In genomic region chr11:110207089-110207488, GRCh38 we compare ENCODE assay signal across 22 cellular contexts.
"Had no signal": no experiment of that assay in that cellular context is flagged by ENCODE, and none has a peak within 500 bp of the region (broad histone marks: within the 10 kb centered on the region; RNA-seq: fewer than 3 reads in every experiment).

No MANE protein-coding gene starts in this region.

- FAIRE-seq: endothelial cell of umbilical vein, keratinocyte had no signal

- H3K27ac Mint-ChIP-seq: activated T-helper 17 cell treated with anti-CD3 and anti-CD28 coated beads, Interleukin-2, amount 50 U/mL, for 72 hours; memory B cell; natural killer cell had no signal

- H3K4me3 Mint-ChIP-seq: activated T-helper 17 cell treated with anti-CD3 and anti-CD28 coated beads, Interleukin-2, amount 50 U/mL, for 72 hours; memory B cell; natural killer cell had no signal

- H3K36me3 Mint-ChIP-seq: natural killer cell had no signal

- H3K27ac ChIP-seq: adrenal gland, coronary artery, foreskin keratinocyte, left ventricle myocardium inferior, psoas muscle, right lobe of liver, transverse colon, WERI-Rb-1 had no signal

- H3K9me3 Mint-ChIP-seq: activated T-helper 17 cell treated with anti-CD3 and anti-CD28 coated beads, Interleukin-2, amount 50 U/mL, for 72 hours; memory B cell; natural killer cell had no signal

- DNase-seq: activated CD4-positive, alpha-beta T cell treated with anti-CD3 and anti-CD28 coated beads for 4 hours; activated CD8-positive, alpha-beta memory T cell treated with anti-CD3 and anti-CD28 coated beads for 24 hours; activated naive CD4-positive, alpha-beta T cell treated with anti-CD3 and anti-CD28 coated beads, Interleukin-2, amount 50 U/mL, for 16 hours; central memory CD4-positive, alpha-beta T cell; effector CD4-positive, alpha-beta T cell; foreskin keratinocyte; head of caudate nucleus; left ventricle myocardium inferior; natural killer cell; occipital lobe; psoas muscle; right lobe of liver; stimulated activated naive CD4-positive, alpha-beta T cell; substantia nigra; transverse colon; WERI-Rb-1 had no signal

- H3K4me1 Mint-ChIP-seq: activated T-helper 17 cell treated with anti-CD3 and anti-CD28 coated beads, Interleukin-2, amount 50 U/mL, for 72 hours; memory B cell; natural killer cell had no signal

- H3K27me3 ChIP-seq: adrenal gland, foreskin keratinocyte, right lobe of liver had no signal

- H3K9me3 ChIP-seq: adrenal gland, left ventricle myocardium inferior, psoas muscle, right lobe of liver, transverse colon had no signal

- H3K4me1 ChIP-seq: adrenal gland, foreskin keratinocyte, left ventricle myocardium inferior, psoas muscle, right lobe of liver, transverse colon had no signal

- ATAC-seq: activated T-helper 17 cell treated with anti-CD3 and anti-CD28 coated beads, Interleukin-2, amount 50 U/mL, for 72 hours; foreskin keratinocyte; natural killer cell; psoas muscle; right lobe of liver had no signal

- H3K27me3 Mint-ChIP-seq: activated T-helper 17 cell treated with anti-CD3 and anti-CD28 coated beads, Interleukin-2, amount 50 U/mL, for 72 hours had no signal

- H3K36me3 ChIP-seq: adrenal gland, left ventricle myocardium inferior, right lobe of liver, transverse colon, WERI-Rb-1 had no signal

- H3K4me3 ChIP-seq: adrenal gland, coronary artery, left ventricle myocardium inferior, psoas muscle, right lobe of liver, transverse colon had no signal
